In the genomic region with DNA sequence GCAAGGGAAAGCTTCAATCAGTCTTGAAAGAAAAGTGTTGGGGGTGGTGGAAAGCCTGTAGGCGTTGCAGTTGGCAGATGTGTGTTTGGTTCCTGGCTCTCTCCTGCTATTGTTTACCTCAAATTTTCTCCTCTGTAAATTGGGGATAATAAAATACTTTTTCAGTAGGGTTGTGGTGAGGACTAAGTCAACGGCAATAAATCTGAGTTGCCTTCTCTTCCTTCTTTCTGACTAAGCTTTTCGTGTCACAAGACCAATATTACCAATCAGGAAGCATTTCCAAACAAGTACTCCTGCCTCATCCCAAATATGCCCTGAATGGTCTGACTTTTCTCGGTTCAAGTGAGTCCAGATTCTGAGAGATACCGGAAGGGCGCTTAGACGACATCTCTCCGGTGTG, we compare ENCODE assay signal across 26 cellular contexts.
"Had no signal": no experiment of that assay in that cellular context is flagged by ENCODE, and none has a peak within 500 bp of the region (broad histone marks: within the 10 kb centered on the region; RNA-seq: fewer than 3 reads in every experiment).

No MANE protein-coding gene starts in this region.

- H3K27me3 ChIP-seq: esophagus squamous epithelium, gastrocnemius medialis, ovary, sigmoid colon, tibial nerve, upper lobe of left lung had no signal

- DNase-seq: effector memory CD8-positive, alpha-beta T cell; erythroblast; esophagus squamous epithelium; foreskin fibroblast; gastrocnemius medialis; head of caudate nucleus; midbrain; naive thymus-derived CD4-positive, alpha-beta T cell; nucleus accumbens; ovary; posterior cingulate gyrus; psoas muscle; right cardiac atrium; sigmoid colon; stimulated activated CD4-positive, alpha-beta T cell treated with anti-CD3 and anti-CD28 coated beads, Interleukin-2, amount 100 ng/mL, for 24 hours; stimulated activated CD4-positive, alpha-beta T cell treated with anti-CD3 and anti-CD28 coated beads, Interleukin-4, amount 100 ng/mL, for 24 hours; stimulated activated naive CD8-positive, alpha-beta T cell treated with anti-CD3 and anti-CD28 coated beads, Interleukin-15, Interleukin-2, amounts not matched to agents 100 U/mL and 50 U/mL, for 24 hours; substantia nigra; upper lobe of left lung had no signal

- H3K36me3 ChIP-seq: esophagus squamous epithelium, gastrocnemius medialis, ovary, sigmoid colon, thoracic aorta, tibial nerve, upper lobe of left lung had no signal

- H3K4me1 ChIP-seq: esophagus squamous epithelium, gastrocnemius medialis, psoas muscle, sigmoid colon, tibial nerve, upper lobe of left lung had no signal

- H3K27ac Mint-ChIP-seq: effector memory CD8-positive, alpha-beta T cell; memory B cell; naive thymus-derived CD4-positive, alpha-beta T cell; nephron; stimulated activated effector memory CD8-positive, alpha-beta T cell treated with anti-CD3 and anti-CD28 coated beads, Interleukin-12 subunit alpha, Interleukin-12 subunit beta, amount 100 ng/mL, for 72 hours had no signal

- H3K4me3 ChIP-seq: coronary artery, esophagus squamous epithelium, gastrocnemius medialis, lung, ovary, psoas muscle, sigmoid colon, thoracic aorta, tibial nerve, upper lobe of left lung had no signal

- H3K4me3 Mint-ChIP-seq: effector memory CD8-positive, alpha-beta T cell; memory B cell; naive thymus-derived CD4-positive, alpha-beta T cell; nephron; stimulated activated effector memory CD8-positive, alpha-beta T cell treated with anti-CD3 and anti-CD28 coated beads, Interleukin-12 subunit alpha, Interleukin-12 subunit beta, amount 100 ng/mL, for 72 hours had no signal

- H3K27ac ChIP-seq: coronary artery, esophagus squamous epithelium, gastrocnemius medialis, ovary, psoas muscle, sigmoid colon, thoracic aorta, tibial nerve, upper lobe of left lung had no signal

- H3K36me3 Mint-ChIP-seq: memory B cell; naive thymus-derived CD4-positive, alpha-beta T cell; stimulated activated effector memory CD8-positive, alpha-beta T cell treated with anti-CD3 and anti-CD28 coated beads, Interleukin-12 subunit alpha, Interleukin-12 subunit beta, amount 100 ng/mL, for 72 hours had no signal

- H3K4me1 Mint-ChIP-seq: memory B cell; naive thymus-derived CD4-positive, alpha-beta T cell; nephron; stimulated activated effector memory CD8-positive, alpha-beta T cell treated with anti-CD3 and anti-CD28 coated beads, Interleukin-12 subunit alpha, Interleukin-12 subunit beta, amount 100 ng/mL, for 72 hours had no signal

- H3K9me3 ChIP-seq: esophagus squamous epithelium, gastrocnemius medialis, ovary, sigmoid colon, thoracic aorta, tibial nerve, upper lobe of left lung had no signal
